1 cellular context compared by ENCODE assay signal in genomic region chr19:2787115-2787514, GRCh38.
TF ChIP-seq lines count a peak whose summit lies in the region.

No MANE protein-coding gene starts in this region.

TF ChIP-seq in HCT116, 20 proteins besides CTCF, POLR2A, EP300 and RAD21:
- TF ChIP-seq ATF3 (IDR thresholded peaks at IDR 0.05) (no peak), JUND (IDR thresholded peaks at IDR 0.05) (no peak), REST (IDR thresholded peaks at IDR 0.05; ENCODE audit: low read depth) (no peak), ZFX (IDR thresholded peaks at IDR 0.05) (no peak)
